In genomic region chr1:211241071-211241470, GRCh38 we compare ENCODE assay signal across 27 cellular contexts.
"Had no signal": no experiment of that assay in that cellular context is flagged by ENCODE, and none has a peak within 500 bp of the region (broad histone marks: within the 10 kb centered on the region; RNA-seq: fewer than 3 reads in every experiment).

No MANE protein-coding gene starts in this region.

- H3K4me1 Mint-ChIP-seq: stimulated activated effector memory CD8-positive, alpha-beta T cell treated with anti-CD3 and anti-CD28 coated beads, Interleukin-12 subunit alpha, Interleukin-12 subunit beta, amount 100 ng/mL, for 72 hours; stimulated activated memory B cell treated with anti-CD40 and anti-IgM and Interleukin-4, amounts not matched to agents 10 μg/mL and 1 μg/mL and 100 μg/mL, for 72 hours; stimulated activated naive B cell treated with anti-CD40 and anti-IgM and Interleukin-4, amounts not matched to agents 10 μg/mL and 1 μg/mL and 100 μg/mL, for 72 hours; stimulated activated naive CD8-positive, alpha-beta T cell treated with anti-CD3 and anti-CD28 coated beads, Interleukin-15, amount 100 ng/mL, for 72 hours had no signal

- DNase-seq: stimulated activated CD4-positive, alpha-beta T cell treated with anti-CD3 and anti-CD28 coated beads, Interleukin-2, amount 100 ng/mL, for 48 hours; stimulated activated CD4-positive, alpha-beta T cell treated with anti-CD3 and anti-CD28 coated beads, Interleukin-4, amount 100 ng/mL, for 1 hour; stimulated activated CD4-positive, alpha-beta T cell treated with anti-CD3 and anti-CD28 coated beads, Interleukin-4, amount 100 ng/mL, for 24 hours; stimulated activated CD4-positive, alpha-beta T cell treated with anti-CD3 and anti-CD28 coated beads, Interleukin-4, amount 100 ng/mL, for 4 hours; stimulated activated CD8-positive, alpha-beta memory T cell treated with anti-CD3 and anti-CD28 coated beads, Interleukin-4, amount 100 ng/mL, for 48 hours; stimulated activated naive B cell treated with anti-CD40 and anti-IgM and Interleukin-4, amounts not matched to agents 10 μg/mL and 1 μg/mL and 100 μg/mL, for 72 hours; stimulated activated naive CD4-positive, alpha-beta T cell; stimulated activated naive CD4-positive, alpha-beta T cell treated with Interleukin-2 at 50 U/mL for 16 hours; stimulated activated naive CD8-positive, alpha-beta T cell treated with anti-CD3 and anti-CD28 coated beads, Interleukin-15, amount 100 ng/mL, for 72 hours; stimulated activated naive CD8-positive, alpha-beta T cell treated with anti-CD3 and anti-CD28 coated beads, Interleukin-15, Interleukin-2, amounts not matched to agents 100 U/mL and 50 U/mL, for 24 hours; stomach; substantia nigra; testis; thyroid gland; tibial artery; transverse colon; upper lobe of left lung; upper lobe of right lung; uterus had no signal

- H3K27ac Mint-ChIP-seq: stimulated activated effector memory CD8-positive, alpha-beta T cell treated with anti-CD3 and anti-CD28 coated beads, Interleukin-12 subunit alpha, Interleukin-12 subunit beta, amount 100 ng/mL, for 72 hours; stimulated activated memory B cell treated with anti-CD40 and anti-IgM and Interleukin-4, amounts not matched to agents 10 μg/mL and 1 μg/mL and 100 μg/mL, for 72 hours; stimulated activated naive B cell treated with anti-CD40 and anti-IgM and Interleukin-4, amounts not matched to agents 10 μg/mL and 1 μg/mL and 100 μg/mL, for 72 hours; stimulated activated naive CD8-positive, alpha-beta T cell treated with anti-CD3 and anti-CD28 coated beads, Interleukin-15, amount 100 ng/mL, for 72 hours; stimulated activated naive CD8-positive, alpha-beta T cell treated with anti-CD3 and anti-CD28 coated beads, Interleukin-15, Interleukin-2, amounts not matched to agents 100 ng/mL and 50 ng/mL, for 24 hours; type B pancreatic cell had no signal

- H3K27ac ChIP-seq: stomach, suprapubic skin, testis, thoracic aorta, thyroid gland, tibial artery, tibial nerve, transverse colon, upper lobe of left lung, upper lobe of right lung, uterus, vagina had no signal

- H3K9me3 ChIP-seq: stomach, suprapubic skin, testis, thoracic aorta, thyroid gland, tibial artery, tibial nerve, transverse colon, upper lobe of left lung, upper lobe of right lung, uterus, vagina had no signal

- H3K36me3 ChIP-seq: stomach, suprapubic skin, thoracic aorta, thyroid gland, tibial artery, tibial nerve, transverse colon, upper lobe of left lung, upper lobe of right lung, uterus, vagina had no signal

- H3K27me3 Mint-ChIP-seq: stimulated activated naive CD8-positive, alpha-beta T cell treated with anti-CD3 and anti-CD28 coated beads, Interleukin-15, amount 100 ng/mL, for 72 hours had no signal

- H3K4me1 ChIP-seq: stomach, suprapubic skin, testis, thyroid gland, tibial artery, tibial nerve, transverse colon, upper lobe of left lung, upper lobe of right lung, uterus, vagina had no signal

- ATAC-seq: stimulated activated effector memory CD8-positive, alpha-beta T cell treated with anti-CD3 and anti-CD28 coated beads, Interleukin-12 subunit alpha, Interleukin-12 subunit beta, amount 100 ng/mL, for 72 hours; stimulated activated memory B cell treated with anti-CD40 and anti-IgM and Interleukin-4, amounts not matched to agents 10 μg/mL and 1 μg/mL and 100 μg/mL, for 72 hours; stimulated activated naive B cell treated with anti-CD40 and anti-IgM and Interleukin-4, amounts not matched to agents 10 μg/mL and 1 μg/mL and 100 μg/mL, for 72 hours; stimulated activated naive CD8-positive, alpha-beta T cell treated with anti-CD3 and anti-CD28 coated beads, Interleukin-15, amount 100 ng/mL, for 72 hours; stimulated activated naive CD8-positive, alpha-beta T cell treated with anti-CD3 and anti-CD28 coated beads, Interleukin-15, Interleukin-2, amounts not matched to agents 100 U/mL and 50 U/mL, for 24 hours; upper lobe of right lung had no signal

- H3K36me3 Mint-ChIP-seq: stimulated activated effector memory CD8-positive, alpha-beta T cell treated with anti-CD3 and anti-CD28 coated beads, Interleukin-12 subunit alpha, Interleukin-12 subunit beta, amount 100 ng/mL, for 72 hours; stimulated activated memory B cell treated with anti-CD40 and anti-IgM and Interleukin-4, amounts not matched to agents 10 μg/mL and 1 μg/mL and 100 μg/mL, for 72 hours; stimulated activated naive B cell treated with anti-CD40 and anti-IgM and Interleukin-4, amounts not matched to agents 10 μg/mL and 1 μg/mL and 100 μg/mL, for 72 hours had no signal

- H3K27me3 ChIP-seq: suprapubic skin, testis, thyroid gland, tibial artery, tibial nerve, transverse colon, upper lobe of left lung, upper lobe of right lung, uterus, vagina had no signal

- H3K4me3 ChIP-seq: stomach, suprapubic skin, testis, thoracic aorta, thyroid gland, tibial artery, tibial nerve, transverse colon, upper lobe of left lung, upper lobe of right lung, uterus, vagina had no signal

- H3K9me3 Mint-ChIP-seq: stimulated activated effector memory CD8-positive, alpha-beta T cell treated with anti-CD3 and anti-CD28 coated beads, Interleukin-12 subunit alpha, Interleukin-12 subunit beta, amount 100 ng/mL, for 72 hours; stimulated activated naive B cell treated with anti-CD40 and anti-IgM and Interleukin-4, amounts not matched to agents 10 μg/mL and 1 μg/mL and 100 μg/mL, for 72 hours; stimulated activated naive CD8-positive, alpha-beta T cell treated with anti-CD3 and anti-CD28 coated beads, Interleukin-15, Interleukin-2, amounts not matched to agents 100 ng/mL and 50 ng/mL, for 24 hours had no signal

- H3K4me3 Mint-ChIP-seq: stimulated activated effector memory CD8-positive, alpha-beta T cell treated with anti-CD3 and anti-CD28 coated beads, Interleukin-12 subunit alpha, Interleukin-12 subunit beta, amount 100 ng/mL, for 72 hours; stimulated activated memory B cell treated with anti-CD40 and anti-IgM and Interleukin-4, amounts not matched to agents 10 μg/mL and 1 μg/mL and 100 μg/mL, for 72 hours; stimulated activated naive B cell treated with anti-CD40 and anti-IgM and Interleukin-4, amounts not matched to agents 10 μg/mL and 1 μg/mL and 100 μg/mL, for 72 hours; stimulated activated naive CD8-positive, alpha-beta T cell treated with anti-CD3 and anti-CD28 coated beads, Interleukin-15, amount 100 ng/mL, for 72 hours; stimulated activated naive CD8-positive, alpha-beta T cell treated with anti-CD3 and anti-CD28 coated beads, Interleukin-15, Interleukin-2, amounts not matched to agents 100 ng/mL and 50 ng/mL, for 24 hours; type B pancreatic cell had no signal
